In genomic region chr3:84905556-84905920, GRCh38 we compare ENCODE assay signal across 19 cellular contexts. TPM values are rescaled to one million over a fixed set of nuclear protein-coding genes. Genes with fewer than 3 reads are reported as not detected.
"Had no signal": no experiment of that assay in that cellular context is flagged by ENCODE, and none has a peak within 500 bp of the region (broad histone marks: within the 10 kb centered on the region; RNA-seq: fewer than 3 reads in every experiment).

No MANE protein-coding gene starts in this region.

- H3K4me3 ChIP-seq: PC-9, Peyer's patch, SJSA1, SK-N-MC had no signal

- H3K27ac ChIP-seq: PC-9, Peyer's patch, SJSA1, SK-N-MC had no signal

- H3K4me1 ChIP-seq: Peyer's patch, SJSA1 had no signal

- DNase-seq: KBM-7; MV-4-11; NCI-H1048; NCI-H1105; NCI-H1436 treated with DMSO at 0.1 percent for 48 hours; NCI-H1694; NCI-H187 treated with DMSO at 0.1 percent for 48 hours; NCI-H345; NCI-H446 treated with DMSO at 0.1 percent for 48 hours; NK-92 treated with Interleukin-12 subunit alpha and Interleukin-12 subunit beta, amount 100 ng/mL, for 24 hours; PC-9; Peyer's patch had no signal

- H3K36me3 ChIP-seq: Peyer's patch, SJSA1 had no signal

- H3K27me3 ChIP-seq: Peyer's patch, SJSA1 had no signal

- H3K9me3 ChIP-seq: Peyer's patch, SJSA1 had no signal

- ATAC-seq: Right ventricle myocardium inferior had no signal

RNA-seq across cellular contexts. Expression of gene CADM2, which starts 53.3 kb away (rescaled TPM):
- total RNA-seq: LHCN-M2, MCF 10A, OCI-LY7, RPMI7951, SJSA1 had no signal
